In the genomic region with DNA sequence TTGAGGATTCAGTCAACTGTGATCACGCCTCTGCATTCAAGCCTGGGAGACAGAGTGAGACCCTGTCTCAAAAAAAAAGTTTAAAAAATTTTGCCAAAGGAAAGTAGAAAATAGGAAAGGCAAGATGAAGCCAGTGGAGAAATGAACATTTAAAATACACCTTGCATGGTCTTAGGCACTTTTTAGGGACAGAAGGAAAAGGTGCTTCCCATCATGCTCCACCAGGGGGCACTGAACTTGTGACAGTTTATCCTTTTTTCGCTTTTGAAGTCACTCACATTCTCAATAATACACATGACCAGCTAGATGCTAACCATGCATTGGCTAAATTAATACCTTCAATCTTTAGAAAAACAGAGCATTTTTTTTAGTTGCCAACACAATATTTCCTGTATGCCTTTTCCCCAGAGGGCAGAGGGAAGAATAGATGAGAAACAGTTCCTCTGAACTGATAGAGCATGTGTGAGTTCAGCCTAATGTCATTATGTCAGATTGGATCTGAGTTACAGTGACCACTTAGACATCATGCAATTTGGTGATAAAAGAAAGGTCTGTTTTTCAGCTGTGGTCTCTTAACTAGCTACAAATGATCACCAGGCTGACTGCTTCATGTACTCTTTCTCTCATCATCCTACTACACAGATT, we compare ENCODE assay signal across 8 cellular contexts.
A peak's percentile ranks its signal among the peaks of the same experiment; 100 is the strongest.
DNase-seq lines count a peak whose midpoint lies in the region; ATAC-seq lines count a peak whose summit lies in the region.

No MANE protein-coding gene starts in this region.

- DNase-seq in DMS53 (lab: John Stamatoyannopoulos, UW), result peak; percentile 68
- DNase-seq in RPMI8226, result peak; percentile 29
- DNase-seq in activated naive CD4-positive, alpha-beta T cell treated with anti-CD3 and anti-CD28 coated beads, Interleukin-2, amount 50 U/mL, for 16 hours, result peak; percentile 46
- DNase-seq in iPS-NIHi11 (ENCODE audit: low spot score), result peak; percentile 31
- DNase-seq in stimulated activated CD4-positive, alpha-beta T cell treated with anti-CD3 and anti-CD28 coated beads, Interleukin-1b, Interleukin-23, amount 100 ng/mL, for 48 hours, result peak; percentile 28
- DNase-seq in HuH-7 (ENCODE audit: low spot score), result no peak
- DNase-seq in NCI-H128 (lab: John Stamatoyannopoulos, UW; ENCODE audit: unreplicated experiment), result no peak

- peak; percentile 37 for ATAC-seq in HG02798 (IDR thresholded peaks at IDR 0.05; ENCODE audit: poor library complexity, unreplicated experiment)

Comparison
In these comparisons a context has a peak if more than half of its experiments do, and no peak if none do; other contexts are left out.
1. DNase-seq: peak in DMS53 (single experiment), RPMI8226 (single experiment), activated naive CD4-positive, alpha-beta T cell treated with anti-CD3 and anti-CD28 coated beads, Interleukin-2, amount 50 U/mL, for 16 hours (single experiment), iPS-NIHi11 (single experiment) and stimulated activated CD4-positive, alpha-beta T cell treated with anti-CD3 and anti-CD28 coated beads, Interleukin-1b, Interleukin-23, amount 100 ng/mL, for 48 hours (single experiment); none in HuH-7 (single experiment) and NCI-H128 (single experiment).